Comparison of ENCODE assay signal across 12 cellular contexts in genomic region chr6:21586300-21586699, GRCh38. TPM values are rescaled to one million over a fixed set of nuclear protein-coding genes. Genes with fewer than 3 reads are reported as not detected.
A peak's percentile ranks its signal among the peaks of the same experiment; 100 is the strongest.
DNase-seq lines count a peak whose midpoint lies in the region; ATAC-seq and TF ChIP-seq lines count a peak whose summit lies in the region.
"Had no signal": no experiment of that assay in that cellular context is flagged by ENCODE, and none has a peak within 500 bp of the region (broad histone marks: within the 10 kb centered on the region; RNA-seq: fewer than 3 reads in every experiment).

No MANE protein-coding gene starts in this region.

- POLR2A ChIA-PET in CD4-positive, alpha-beta T cell (lab: Charles Lee) = no interaction called here

- peaks cover 6% of the 10 kb centered on the region for H3K9me3 ChIP-seq in CD4-positive, alpha-beta T cell (ENCODE audit: control insufficient read depth, low read length)
- peaks cover 16% of the 10 kb centered on the region for H3K9me3 ChIP-seq in endodermal cell (ENCODE audit: control insufficient read depth, low read length)
- no peaks in the 10 kb centered on the region for H3K9me3 ChIP-seq in neural cell (ENCODE audit: low read length)
- H3K9me3 ChIP-seq: psoas muscle had no signal

- H3K4me2 ChIP-seq in KMS-11 = peak overlapping the region; percentile 86
- H3K4me2 ChIP-seq in neural cell (ENCODE audit: low read length) = peak overlapping the region; percentile 86

- H3F3A ChIP-seq in neural cell (ENCODE audit: insufficient read depth, low read length, poor library complexity, severe bottlenecking) = peaks cover 11% of the 10 kb centered on the region

- no peak for TF ChIP-seq RAD21 in neural cell (conservative IDR thresholded peaks at IDR 0.05)

- H4K20me1 ChIP-seq in KMS-11 (ENCODE audit: insufficient read depth) (no peaks in the 10 kb centered on the region), neural cell (ENCODE audit: insufficient read depth) (no peaks in the 10 kb centered on the region)

- no peaks in the 10 kb centered on the region for H3K9me2 ChIP-seq in neural cell (ENCODE audit: insufficient read depth, low read length)

- H3K27me3 ChIP-seq in CD4-positive, alpha-beta T cell (ENCODE audit: control insufficient read depth, insufficient read depth, low read length) = peaks cover 29% of the 10 kb centered on the region
- no peaks in the 10 kb centered on the region for H3K27me3 ChIP-seq in KMS-11 (ENCODE audit: insufficient read depth, low read depth)
- H3K27me3 ChIP-seq in endodermal cell (ENCODE audit: control insufficient read depth, insufficient read depth, low read length, poor library complexity, severe bottlenecking) = peaks cover 13% of the 10 kb centered on the region
- no peaks in the 10 kb centered on the region for H3K27me3 ChIP-seq in neural cell (ENCODE audit: insufficient read depth, low read depth, low read length)

- H2AFZ ChIP-seq in KMS-11 (ENCODE audit: low read depth) (peak overlapping the region; percentile 96), neural cell (ENCODE audit: low read depth, low read length) (no peak overlapping the region)

- H3K4me3 Mint-ChIP-seq in CD4-positive, alpha-beta T cell = peak overlapping the region; percentile 69
- H3K4me3 Mint-ChIP-seq in endodermal cell = peak overlapping the region; percentile 82

- peaks cover 13% of the 10 kb centered on the region for H3K4me1 Mint-ChIP-seq in CD4-positive, alpha-beta T cell (ENCODE audit: low read depth)
- H3K4me1 Mint-ChIP-seq in endodermal cell = peaks cover 10% of the 10 kb centered on the region

- WGBS in endodermal cell (ENCODE audit: insufficient coverage in 1 of 2, insufficient read length in 1 of 2), 2 experiments = 96% methylated on average over 3 of the region's 3 CpGs; no CpG with 5 or more reads in 1 of the 2 experiments

- no peak for ATAC-seq in CD4-positive, alpha-beta T cell (ENCODE audit: poor library complexity)
- ATAC-seq in HG03521 (IDR thresholded peaks at IDR 0.05; ENCODE audit: unreplicated experiment) = no peak
- ATAC-seq in HG03460 (IDR thresholded peaks at IDR 0.05; ENCODE audit: unreplicated experiment) = no peak
- ATAC-seq: activated CD8-positive, alpha-beta T cell treated with anti-CD3 and anti-CD28 coated beads for 36 hours had no signal

- no peak overlapping the region for H3K27ac Mint-ChIP-seq in CD4-positive, alpha-beta T cell
- H3K27ac Mint-ChIP-seq in endodermal cell = no peak overlapping the region
- H3K27ac Mint-ChIP-seq: activated CD8-positive, alpha-beta T cell treated with anti-CD3 and anti-CD28 coated beads for 36 hours had no signal

- no peak overlapping the region for H3K27ac ChIP-seq in CD4-positive, alpha-beta T cell (ENCODE audit: low read depth, low read length)
- no peak overlapping the region; the same call in 1 of the 2 replicates for H3K27ac ChIP-seq in KMS-11
- H3K27ac ChIP-seq in endodermal cell (ENCODE audit: low read depth, low read length) = no peak overlapping the region
- peak overlapping the region; percentile 100 for H3K27ac ChIP-seq in neural cell (ENCODE audit: low read length)

- DNase-seq in CD4-positive, alpha-beta T cell = no peak
- DNase-seq in endodermal cell (no peak), SK-N-DZ (ENCODE audit: low spot score) (no peak)
- no peak for DNase-seq in central memory CD4-positive, alpha-beta T cell
- DNase-seq: KG1, RPMI8226 had no signal

- H3K36me3 ChIP-seq in KMS-11 (ENCODE audit: insufficient read depth) (no peaks in the 10 kb centered on the region), endodermal cell (ENCODE audit: control insufficient read depth, insufficient read depth, low read length) (no peaks in the 10 kb centered on the region), neural cell (ENCODE audit: insufficient read depth, low read length) (no peaks in the 10 kb centered on the region)

- no peak for TF ChIP-seq CTCF in CD4-positive, alpha-beta T cell (IDR thresholded peaks at IDR 0.05)
- TF ChIP-seq CTCF in KMS-11 (conservative IDR thresholded peaks at IDR 0.05; ENCODE audit: low read depth, low read length) (no peak), endodermal cell (conservative IDR thresholded peaks at IDR 0.05) (no peak), neural cell (IDR thresholded peaks at IDR 0.05; ENCODE audit: poor library complexity, severe bottlenecking) (no peak)

- peaks cover 16% of the 10 kb centered on the region for H3K36me3 Mint-ChIP-seq in CD4-positive, alpha-beta T cell (ENCODE audit: low read depth)
- peaks cover 3% of the 10 kb centered on the region for H3K36me3 Mint-ChIP-seq in endodermal cell (ENCODE audit: low read depth)

- H3K4me1 ChIP-seq in KMS-11 (ENCODE audit: low read depth, poor library complexity, severe bottlenecking) = peaks cover 12% of the 10 kb centered on the region
- H3K4me1 ChIP-seq in endodermal cell (ENCODE audit: control insufficient read depth, insufficient read depth, low read length) = no peaks in the 10 kb centered on the region
- H3K4me1 ChIP-seq: psoas muscle had no signal

- H3K4me3 ChIP-seq in KMS-11 (IDR thresholded peaks at IDR 0.05; ENCODE audit: insufficient read depth, low read depth, low read length) = no peak overlapping the region
- H3K4me3 ChIP-seq in endodermal cell (ENCODE audit: low read length) = peak overlapping the region; percentile 95
- H3K4me3 ChIP-seq in neural cell (ENCODE audit: low read length) = peak overlapping the region; percentile 77

- intact Hi-C loops in CD4-positive, alpha-beta T cell (cut with DNase I, micrococcal nuclease) = no loop called here

- peaks cover 10% of the 10 kb centered on the region for H3K9me3 Mint-ChIP-seq in CD4-positive, alpha-beta T cell
- H3K9me3 Mint-ChIP-seq in endodermal cell = peaks cover 22% of the 10 kb centered on the region

- CTCF ChIA-PET in CD4-positive, alpha-beta T cell (lab: Charles Lee) = no interaction called here

- H3K79me2 ChIP-seq in KMS-11 (ENCODE audit: insufficient read depth, low read depth) (no peaks in the 10 kb centered on the region), neural cell (replicated peaks; ENCODE audit: insufficient read depth, low read length) (peaks cover 8% of the 10 kb centered on the region)

- peak overlapping the region; percentile 69; the same call in 1 of the 2 replicates for H3K9ac ChIP-seq in KMS-11
- H3K9ac ChIP-seq in endodermal cell (ENCODE audit: extremely low read depth, low read length, poor library complexity, severe bottlenecking) = no peak overlapping the region
- peak overlapping the region; percentile 100 for H3K9ac ChIP-seq in neural cell (ENCODE audit: low read length)

- H3K27me3 Mint-ChIP-seq in CD4-positive, alpha-beta T cell = peaks cover 40% of the 10 kb centered on the region
- H3K27me3 Mint-ChIP-seq in endodermal cell (ENCODE audit: insufficient read depth) = peaks cover 14% of the 10 kb centered on the region

- TF ChIP-seq EP300 in neural cell (conservative IDR thresholded peaks at IDR 0.05; ENCODE audit: poor library complexity, severe bottlenecking) = no peak

TF ChIP-seq in neural cell, 6 proteins besides CTCF, POLR2A, EP300 and RAD21:
- TF ChIP-seq TAF1 (IDR thresholded peaks at IDR 0.05; ENCODE audit: low read depth) (no peak), EZH2 (IDR thresholded peaks at IDR 0.05; ENCODE audit: borderline replicate concordance, insufficient read depth, low read length, poor library complexity, severe bottlenecking) (no peak), SMC3 (conservative IDR thresholded peaks at IDR 0.05; ENCODE audit: poor library complexity) (no peak), MXI1 (conservative IDR thresholded peaks at IDR 0.05; ENCODE audit: poor library complexity, severe bottlenecking) (no peak), POLR2AphosphoS5 (IDR thresholded peaks at IDR 0.05) (no peak)
- TF ChIP-seq, protein P1, sequence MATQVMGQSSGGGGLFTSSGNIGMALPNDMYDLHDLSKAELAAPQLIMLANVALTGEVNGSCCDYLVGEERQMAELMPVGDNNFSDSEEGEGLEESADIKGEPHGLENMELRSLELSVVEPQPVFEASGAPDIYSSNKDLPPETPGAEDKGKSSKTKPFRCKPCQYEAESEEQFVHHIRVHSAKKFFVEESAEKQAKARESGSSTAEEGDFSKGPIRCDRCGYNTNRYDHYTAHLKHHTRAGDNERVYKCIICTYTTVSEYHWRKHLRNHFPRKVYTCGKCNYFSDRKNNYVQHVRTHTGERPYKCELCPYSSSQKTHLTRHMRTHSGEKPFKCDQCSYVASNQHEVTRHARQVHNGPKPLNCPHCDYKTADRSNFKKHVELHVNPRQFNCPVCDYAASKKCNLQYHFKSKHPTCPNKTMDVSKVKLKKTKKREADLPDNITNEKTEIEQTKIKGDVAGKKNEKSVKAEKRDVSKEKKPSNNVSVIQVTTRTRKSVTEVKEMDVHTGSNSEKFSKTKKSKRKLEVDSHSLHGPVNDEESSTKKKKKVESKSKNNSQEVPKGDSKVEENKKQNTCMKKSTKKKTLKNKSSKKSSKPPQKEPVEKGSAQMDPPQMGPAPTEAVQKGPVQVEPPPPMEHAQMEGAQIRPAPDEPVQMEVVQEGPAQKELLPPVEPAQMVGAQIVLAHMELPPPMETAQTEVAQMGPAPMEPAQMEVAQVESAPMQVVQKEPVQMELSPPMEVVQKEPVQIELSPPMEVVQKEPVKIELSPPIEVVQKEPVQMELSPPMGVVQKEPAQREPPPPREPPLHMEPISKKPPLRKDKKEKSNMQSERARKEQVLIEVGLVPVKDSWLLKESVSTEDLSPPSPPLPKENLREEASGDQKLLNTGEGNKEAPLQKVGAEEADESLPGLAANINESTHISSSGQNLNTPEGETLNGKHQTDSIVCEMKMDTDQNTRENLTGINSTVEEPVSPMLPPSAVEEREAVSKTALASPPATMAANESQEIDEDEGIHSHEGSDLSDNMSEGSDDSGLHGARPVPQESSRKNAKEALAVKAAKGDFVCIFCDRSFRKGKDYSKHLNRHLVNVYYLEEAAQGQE (IDR thresholded peaks at IDR 0.05; ENCODE audit: borderline replicate concordance) = no peak

RNA-seq across cellular contexts. Expression of gene SOX4, which starts 7.3 kb away (rescaled TPM):
- total RNA-seq in CD4-positive, alpha-beta T cell = 10 to 100 TPM; 22.1 to 22.6 TPM
- total RNA-seq in endodermal cell = 10 to 100 TPM; 95.9 to 96.7 TPM
- polyA plus RNA-seq in endodermal cell (2013, experiment 1 of 2) = 130 TPM
- 129 TPM for polyA plus RNA-seq in endodermal cell (2013, experiment 2 of 2)
- polyA plus RNA-seq in neural cell = 371 and 394 TPM in 2 replicates
- 742 and 770 TPM in 2 replicates for polyA minus RNA-seq in neural cell
- 39.6 and 42.6 TPM in 2 replicates for polyA plus RNA-seq in SK-N-DZ (2014; cell fraction: cytosol; rRNA removed)
- polyA plus RNA-seq in SK-N-DZ (2014; cell fraction: nucleus; rRNA removed) = 27.2 and 29.4 TPM in 2 replicates

Comparison
In these comparisons a context has a peak if more than half of its experiments do, and no peak if none do; other contexts are left out.
1. RNA of gene SOX4, which starts 7.3 kb away (total RNA-seq): 95.9 to 96.7 TPM in endodermal cell; 22.1 to 22.6 TPM in CD4-positive, alpha-beta T cell; every median in the first group is over 4 times any median in the second.